19 cellular contexts compared by ENCODE assay signal in the genomic region with DNA sequence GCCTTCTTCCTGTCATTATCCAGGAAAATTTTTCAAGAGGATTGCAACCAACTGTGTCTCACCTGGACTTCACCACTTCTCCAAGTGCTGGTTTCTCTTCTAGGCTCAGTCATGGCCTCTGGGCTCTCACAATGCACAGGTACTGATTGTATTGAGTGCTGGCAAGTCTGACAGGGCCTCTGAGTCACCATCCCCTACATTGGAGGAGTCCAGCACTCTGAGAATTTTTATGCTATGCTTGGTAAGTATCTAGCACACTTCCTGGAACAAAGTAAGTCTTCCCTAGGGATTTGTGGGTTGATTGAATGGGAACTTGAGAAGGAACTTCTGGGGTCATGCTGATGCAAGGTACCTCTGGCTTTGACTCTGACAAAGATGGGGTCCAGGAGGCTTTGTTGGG.
DNase-seq lines count a peak whose midpoint lies in the region; ATAC-seq, FAIRE-seq and TF ChIP-seq lines count a peak whose summit lies in the region.
"Had no signal": no experiment of that assay in that cellular context is flagged by ENCODE, and none has a peak within 500 bp of the region (broad histone marks: within the 10 kb centered on the region; RNA-seq: fewer than 3 reads in every experiment).

No MANE protein-coding gene starts in this region.

- H3K9me3 Mint-ChIP-seq in activated T-cell treated with anti-CD3 and anti-CD28 coated beads, Interleukin-2, amount 50 U/mL, for 72 hours = peaks cover 0 to 4% of the 10 kb centered on the region in 2 donors

- H3K27ac ChIP-seq in mammary epithelial cell (ENCODE audit: insufficient read depth, low read depth, low read length) (no peak overlapping the region), keratinocyte (ENCODE audit: control insufficient read depth, insufficient read depth, low read length) (no peak overlapping the region), A673 (ENCODE audit: low read depth, low read length, poor library complexity, severe bottlenecking) (no peak overlapping the region)

- no peaks in the 10 kb centered on the region for H3K4me1 ChIP-seq in mammary epithelial cell (ENCODE audit: insufficient read depth, low read length)
- H3K4me1 ChIP-seq in keratinocyte (ENCODE audit: control insufficient read depth, extremely low read depth, insufficient read depth, low read length) = peaks cover 23% of the 10 kb centered on the region
- no peaks in the 10 kb centered on the region for H3K4me1 ChIP-seq in A673 (ENCODE audit: insufficient read depth, low read length, poor library complexity, severe bottlenecking)

- CTCF ChIA-PET in mammary epithelial cell (lab: Charles Lee; ENCODE audit: low non-redundant PET) = no interaction called here
- CTCF ChIA-PET in A673 (lab: Charles Lee) = no interaction called here

- no peak overlapping the region for H3K27ac Mint-ChIP-seq in activated T-cell treated with anti-CD3 and anti-CD28 coated beads, Interleukin-2, amount 50 U/mL, for 72 hours
- H3K27ac Mint-ChIP-seq: B cell; CD4-positive, alpha-beta memory T cell had no signal

- H3K9ac ChIP-seq in mammary epithelial cell (ENCODE audit: insufficient read depth, low read length) = no peak overlapping the region
- H3K9ac ChIP-seq in keratinocyte (ENCODE audit: control insufficient read depth, extremely low read depth, insufficient read depth, low read length) = no peak overlapping the region

- DNase-seq in DMS153 treated with DMSO at 0.1 percent for 48 hours (lab: John Stamatoyannopoulos, UW; ENCODE audit: unreplicated experiment) (peak; percentile 45), NCI-H2107 (lab: John Stamatoyannopoulos, UW) (peak; percentile 26), mammary epithelial cell (peak; percentile 54), keratinocyte (ENCODE audit: low read depth, low spot score) (peak; percentile 30), T-helper 9 cell (no peak), A673 (ENCODE audit: low spot score) (no peak), HuH-7.5 (ENCODE audit: low spot score) (no peak)
- DNase-seq in activated T-cell treated with anti-CD3 and anti-CD28 coated beads, Interleukin-2, amount 50 U/mL, for 72 hours = no peak
- DNase-seq: Calu3; CD4-positive, alpha-beta memory T cell; KG1; NCI-H1092; NCI-H146; NCI-H2081 treated with DMSO at 0.1 percent for 48 hours; NCI-H446 treated with DMSO at 0.1 percent for 48 hours had no signal

- no peaks in the 10 kb centered on the region for H3K36me3 Mint-ChIP-seq in activated T-cell treated with anti-CD3 and anti-CD28 coated beads, Interleukin-2, amount 50 U/mL, for 72 hours (ENCODE audit: insufficient read depth in 2 of 2)
- H3K36me3 Mint-ChIP-seq: CD4-positive, alpha-beta memory T cell had no signal

- no peaks in the 10 kb centered on the region for H3K27me3 Mint-ChIP-seq in activated T-cell treated with anti-CD3 and anti-CD28 coated beads, Interleukin-2, amount 50 U/mL, for 72 hours (ENCODE audit: low read depth)
- H3K27me3 Mint-ChIP-seq: B cell; CD4-positive, alpha-beta memory T cell had no signal

- no peak overlapping the region for H3K4me2 ChIP-seq in mammary epithelial cell (ENCODE audit: insufficient read depth, low read depth, low read length)
- H3K4me2 ChIP-seq in keratinocyte (ENCODE audit: control insufficient read depth, extremely low read depth, insufficient read depth, low read depth, low read length) = no peak overlapping the region

- intact Hi-C loops in mammary epithelial cell (cut with micrococcal nuclease) (no loop called here), A673 (cut with micrococcal nuclease; ENCODE audit: unreplicated experiment) (no loop called here)

- no peak for ATAC-seq in activated T-cell treated with anti-CD3 and anti-CD28 coated beads, Interleukin-2, amount 50 U/mL, for 72 hours (replicated peaks in 1 of 2)
- ATAC-seq: Right ventricle myocardium inferior had no signal

- no peak overlapping the region for H2AFZ ChIP-seq in mammary epithelial cell (ENCODE audit: low read depth, low read length)
- no peak overlapping the region for H2AFZ ChIP-seq in keratinocyte (ENCODE audit: control insufficient read depth, low read length)

- TF ChIP-seq CTCF in mammary epithelial cell (conservative IDR thresholded peaks at IDR 0.05 in 1 of 2, IDR thresholded peaks at IDR 0.05 in 1 of 2; ENCODE audit: extremely low read depth in 1 of 2, insufficient read depth in 1 of 2, low read depth in 1 of 2, low read length in 2 of 2) (no peak), keratinocyte (optimal IDR thresholded peaks at IDR 0.05 in 1 of 3, IDR thresholded peaks at IDR 0.05 in 1 of 3, conservative IDR thresholded peaks at IDR 0.05 in 1 of 3; ENCODE audit: extremely low read depth in 1 of 3, insufficient read depth in 2 of 3, low read length in 3 of 3) (no peak), A673 (conservative IDR thresholded peaks at IDR 0.05; ENCODE audit: low read depth, low read length) (no peak)

- no peaks in the 10 kb centered on the region for H3K27me3 ChIP-seq in mammary epithelial cell (ENCODE audit: insufficient read depth, low read length)
- H3K27me3 ChIP-seq in keratinocyte (ENCODE audit: control insufficient read depth, extremely low read depth, insufficient read depth, low read length) = no peaks in the 10 kb centered on the region
- H3K27me3 ChIP-seq in A673 (replicated peaks; ENCODE audit: insufficient read depth, low read depth, low read length, poor library complexity) = no peaks in the 10 kb centered on the region

- BruUV-seq in mammary epithelial cell (replicated peaks; lab: Mats Ljungman, UMichigan) (no TSS peak), A673 (replicated peaks; lab: Mats Ljungman, UMichigan) (no TSS peak)

- no peak overlapping the region for H3K4me3 ChIP-seq in mammary epithelial cell (replicated peaks in 1 of 3; ENCODE audit: insufficient read depth in 1 of 3, low read depth in 2 of 3, low read length in 3 of 3)
- H3K4me3 ChIP-seq in keratinocyte (ENCODE audit: control insufficient read depth in 2 of 3, extremely low read depth in 1 of 3, insufficient read depth in 2 of 3, low read depth in 1 of 3, low read length in 3 of 3) = no peak overlapping the region
- no peak overlapping the region for H3K4me3 ChIP-seq in A673 (ENCODE audit: low read depth, low read length, poor library complexity, severe bottlenecking)

- H3K79me2 ChIP-seq in mammary epithelial cell (ENCODE audit: insufficient read depth, low read length) (no peaks in the 10 kb centered on the region), keratinocyte (ENCODE audit: control insufficient read depth, insufficient read depth, low read length) (no peaks in the 10 kb centered on the region)

- no peaks in the 10 kb centered on the region for H3K4me1 Mint-ChIP-seq in activated T-cell treated with anti-CD3 and anti-CD28 coated beads, Interleukin-2, amount 50 U/mL, for 72 hours (ENCODE audit: low read depth)
- H3K4me1 Mint-ChIP-seq: B cell; CD4-positive, alpha-beta memory T cell had no signal

- dilution Hi-C loops in mammary epithelial cell (cut with HindIII; ENCODE audit: low sequenced_read_pairs) = no loop called here
- dilution Hi-C loops in keratinocyte (cut with MboI; ENCODE audit: extremely low pct_ligation_motif_present, low sequenced_read_pairs) = no loop called here

- H3K4me3 Mint-ChIP-seq in activated T-cell treated with anti-CD3 and anti-CD28 coated beads, Interleukin-2, amount 50 U/mL, for 72 hours = no peak overlapping the region
- H3K4me3 Mint-ChIP-seq: B cell; CD4-positive, alpha-beta memory T cell had no signal

- no peaks in the 10 kb centered on the region for H4K20me1 ChIP-seq in mammary epithelial cell (ENCODE audit: insufficient read depth, low read length)
- H4K20me1 ChIP-seq in keratinocyte (ENCODE audit: control insufficient read depth, extremely low read depth, insufficient read depth, low read length) = no peaks in the 10 kb centered on the region

- in situ Hi-C loops in mammary epithelial cell (cut with MboI; ENCODE audit: low sequenced_read_pairs in 2 of 2) = no loop called here

- POLR2A ChIA-PET in A673 (lab: Charles Lee; ENCODE audit: low non-redundant PET) = no interaction called here

- H3K36me3 ChIP-seq in mammary epithelial cell (ENCODE audit: insufficient read depth, low read length) (no peaks in the 10 kb centered on the region), keratinocyte (ENCODE audit: control insufficient read depth in 2 of 2, extremely low read depth in 1 of 2, insufficient read depth in 2 of 2, low read length in 2 of 2) (no peaks in the 10 kb centered on the region), A673 (ENCODE audit: insufficient read depth, low read length, poor library complexity, severe bottlenecking) (no peaks in the 10 kb centered on the region)

- peak; percentile 96 for FAIRE-seq in keratinocyte (lab: Jason Lieb, UNC)
- FAIRE-seq: GM12892, H1 had no signal

- no peaks in the 10 kb centered on the region for H3K9me1 ChIP-seq in keratinocyte (ENCODE audit: control insufficient read depth, extremely low read depth, insufficient read depth, low read length)

- H3K9me3 ChIP-seq in mammary epithelial cell (replicated peaks; ENCODE audit: insufficient read depth, low read length) (no peaks in the 10 kb centered on the region), keratinocyte (ENCODE audit: control insufficient read depth, low read depth, low read length) (no peaks in the 10 kb centered on the region), A673 (ENCODE audit: low read depth, low read length, poor library complexity, severe bottlenecking) (no peaks in the 10 kb centered on the region)

Comparison
In these comparisons a context has a peak if more than half of its experiments do, and no peak if none do; other contexts are left out.
1. DNase-seq: peak in DMS153 treated with DMSO at 0.1 percent for 48 hours (single experiment), NCI-H2107 (single experiment), mammary epithelial cell (single experiment) and keratinocyte (single experiment); none in T-helper 9 cell (single experiment), A673 (single experiment), HuH-7.5 (single experiment) and activated T-cell treated with anti-CD3 and anti-CD28 coated beads, Interleukin-2, amount 50 U/mL, for 72 hours (0 of 2).